ENCODE assay signal across 14 cellular contexts in the genomic region with DNA sequence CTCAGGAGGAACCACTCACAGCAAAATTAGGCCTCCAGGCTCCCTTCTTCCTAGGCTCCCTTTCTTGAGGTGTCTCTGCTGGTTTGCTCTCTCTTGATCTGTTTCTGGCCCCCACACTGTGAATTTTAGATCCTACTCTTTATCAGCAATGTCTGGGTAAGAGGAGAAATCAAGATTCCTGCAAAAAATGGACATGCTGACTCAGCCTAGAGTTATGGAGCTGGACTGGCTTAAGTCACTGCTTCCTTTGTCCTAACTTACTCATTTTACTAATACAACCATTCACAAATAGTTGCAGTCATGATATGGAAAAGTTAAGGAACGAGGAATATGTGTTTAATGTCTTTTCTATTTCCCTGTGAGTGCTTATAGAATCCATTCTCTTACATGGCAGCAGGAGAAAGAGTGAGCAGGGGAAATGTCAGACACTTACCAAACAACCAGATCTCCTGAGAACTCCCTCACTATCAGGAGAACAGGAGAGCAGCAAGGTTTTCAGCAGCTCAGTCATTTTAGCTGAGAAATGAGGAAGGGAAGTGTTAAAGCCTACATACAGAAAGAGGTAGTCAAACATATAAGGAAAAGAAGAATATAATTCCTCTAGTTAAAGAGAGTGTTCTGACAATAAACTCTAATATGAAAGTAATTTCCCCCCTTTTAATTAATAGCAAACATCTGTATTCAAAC.
DNase-seq lines count a peak whose midpoint lies in the region; ATAC-seq and TF ChIP-seq lines count a peak whose summit lies in the region.
"Had no signal": no experiment of that assay in that cellular context is flagged by ENCODE, and none has a peak within 500 bp of the region (broad histone marks: within the 10 kb centered on the region; RNA-seq: fewer than 3 reads in every experiment).

No MANE protein-coding gene starts in this region.

- H3K4me2 ChIP-seq in GM23248 (ENCODE audit: unreplicated experiment) (peak overlapping the region; percentile 69), osteoblast (ENCODE audit: insufficient read depth, low read length) (peak overlapping the region; percentile 87)

- TF ChIP-seq CTCF in RWPE1 (conservative IDR thresholded peaks at IDR 0.05; ENCODE audit: low read depth) (no peak), epithelial cell of proximal tubule (conservative IDR thresholded peaks at IDR 0.05; ENCODE audit: low read depth, low read length) (no peak), osteoblast (IDR thresholded peaks at IDR 0.05; ENCODE audit: extremely low read depth, low read depth, low read length) (no peak), natural killer cell (IDR thresholded peaks at IDR 0.05) (no peak)

- intact Hi-C loops in natural killer cell (cut with micrococcal nuclease), result no loop called here

- no peak overlapping the region for H3K27ac Mint-ChIP-seq in natural killer cell
- H3K27ac Mint-ChIP-seq: stimulated activated naive CD8-positive, alpha-beta T cell treated with anti-CD3 and anti-CD28 coated beads, Interleukin-15, Interleukin-2, amounts not matched to agents 100 ng/mL and 50 ng/mL, for 24 hours had no signal

- H3K27ac ChIP-seq in GM23248 (peak overlapping the region; percentile 92), RWPE1 (no peak overlapping the region), osteoblast (ENCODE audit: low read depth, low read length) (peak overlapping the region; percentile 100)

- no peaks in the 10 kb centered on the region for H3K4me1 Mint-ChIP-seq in natural killer cell

- POLR2A ChIA-PET in RWPE1 (lab: Yijun Ruan, JAX; ENCODE audit: low non-redundant PET), result no interaction called here

- in situ Hi-C loops in GM23248 (cut with MboI), result no loop called here

- no peak overlapping the region for H3K4me3 Mint-ChIP-seq in natural killer cell
- H3K4me3 Mint-ChIP-seq: stimulated activated naive CD8-positive, alpha-beta T cell treated with anti-CD3 and anti-CD28 coated beads, Interleukin-15, Interleukin-2, amounts not matched to agents 100 ng/mL and 50 ng/mL, for 24 hours had no signal

- H3K4me3 ChIP-seq in GM23248 (peak overlapping the region; percentile 40), epithelial cell of proximal tubule (ENCODE audit: low read depth, low read length) (no peak overlapping the region), osteoblast (ENCODE audit: insufficient read depth, low read length) (peak overlapping the region; percentile 66)
- H3K4me3 ChIP-seq: ovary had no signal

- peaks cover 49% of the 10 kb centered on the region for H3F3A ChIP-seq in GM23248 (ENCODE audit: insufficient read depth)

- DNase-seq in GM23248 (peak; percentile 82), RWPE1 (ENCODE audit: low spot score) (peak; percentile 5), epithelial cell of proximal tubule (ENCODE audit: low read depth) (peak; percentile 44), osteoblast (ENCODE audit: insufficient read length, low spot score, missing footprints) (peak; percentile 63), natural killer cell (no peak), NCI-H774 (lab: John Stamatoyannopoulos, UW) (no peak), DMS79 treated with DMSO at 0.1 percent for 48 hours (lab: John Stamatoyannopoulos, UW) (no peak)
- DNase-seq: aorta; erythroblast; NCI-H1417; ovary; stimulated activated CD4-positive, alpha-beta T cell treated with anti-CD3 and anti-CD28 coated beads, Interleukin-4, amount 100 ng/mL, for 1 hour had no signal

- no peaks in the 10 kb centered on the region for H3K9me2 ChIP-seq in GM23248 (ENCODE audit: insufficient read depth)

- H3K36me3 ChIP-seq in GM23248 (ENCODE audit: low read depth) (no peaks in the 10 kb centered on the region), osteoblast (ENCODE audit: insufficient read depth, low read length) (no peaks in the 10 kb centered on the region)
- H3K36me3 ChIP-seq: ovary had no signal

- H3K27me3 ChIP-seq in GM23248 (replicated peaks; ENCODE audit: insufficient read depth), result no peaks in the 10 kb centered on the region
- H3K27me3 ChIP-seq in osteoblast (ENCODE audit: insufficient read depth, low read length), result no peaks in the 10 kb centered on the region
- H3K27me3 ChIP-seq: ovary had no signal

- H3K9me3 ChIP-seq in GM23248 (ENCODE audit: low read depth) (no peaks in the 10 kb centered on the region), osteoblast (ENCODE audit: low read depth, low read length) (no peaks in the 10 kb centered on the region)
- H3K9me3 ChIP-seq: ovary had no signal

- no peaks in the 10 kb centered on the region for H3K9me3 Mint-ChIP-seq in natural killer cell
- H3K9me3 Mint-ChIP-seq: stimulated activated naive CD8-positive, alpha-beta T cell treated with anti-CD3 and anti-CD28 coated beads, Interleukin-15, Interleukin-2, amounts not matched to agents 100 ng/mL and 50 ng/mL, for 24 hours had no signal

- 0% methylated on average over 1 of the region's 1 CpG for WGBS in GM23248 (ENCODE audit: low coverage in 1 of 2, low lambda C conversion rate in 2 of 2, missing lambda C conversion rate in 2 of 2), 2 experiments

- H3K36me3 Mint-ChIP-seq in natural killer cell, result no peaks in the 10 kb centered on the region

- peak overlapping the region; percentile 68 for H3K9ac ChIP-seq in GM23248

- peaks cover 3 to 5% of the 10 kb centered on the region in 2 donors for H3K27me3 Mint-ChIP-seq in natural killer cell (ENCODE audit: low read depth in 2 of 2)
- H3K27me3 Mint-ChIP-seq: stimulated activated naive CD8-positive, alpha-beta T cell treated with anti-CD3 and anti-CD28 coated beads, Interleukin-15, Interleukin-2, amounts not matched to agents 100 ng/mL and 50 ng/mL, for 24 hours had no signal

- CTCF ChIA-PET in RWPE1 (lab: Yijun Ruan, JAX), result interaction anchor here (1.3 kb wide), 1 partner anchor 44 kb away, joined by 4 read pairs; no protein-coding TSS in a partner anchor

- peaks cover 54% of the 10 kb centered on the region for H3K4me1 ChIP-seq in GM23248 (ENCODE audit: insufficient read depth)
- H3K4me1 ChIP-seq in osteoblast (ENCODE audit: insufficient read depth, low read length), result peaks cover 61% of the 10 kb centered on the region

- peak overlapping the region; percentile 71 for H2AFZ ChIP-seq in GM23248
- H2AFZ ChIP-seq in osteoblast (ENCODE audit: low read length), result peak overlapping the region; percentile 11

- H3K79me2 ChIP-seq in GM23248 (ENCODE audit: insufficient read depth), result 0 out of 2 replicates have a peak, but pooled peaks cover 14% of the 10 kb centered on the region
- peaks cover 24% of the 10 kb centered on the region for H3K79me2 ChIP-seq in osteoblast (ENCODE audit: insufficient read depth, low read length)

- ATAC-seq in natural killer cell, result no peak
- ATAC-seq in GM21786 (IDR thresholded peaks at IDR 0.05; ENCODE audit: unreplicated experiment), result no peak

- H4K20me1 ChIP-seq in GM23248 (ENCODE audit: insufficient read depth), result no peaks in the 10 kb centered on the region
- no peaks in the 10 kb centered on the region for H4K20me1 ChIP-seq in osteoblast (ENCODE audit: insufficient read depth, low read length)

Comparison
In these comparisons a context has a peak if more than half of its experiments do, and no peak if none do; other contexts are left out.
1. DNase-seq: peak in GM23248 (single experiment), RWPE1 (single experiment), epithelial cell of proximal tubule (single experiment) and osteoblast (single experiment); none in natural killer cell (single experiment), NCI-H774 (single experiment) and DMS79 treated with DMSO at 0.1 percent for 48 hours (single experiment).